15 cellular contexts compared by ENCODE assay signal in the genomic region with DNA sequence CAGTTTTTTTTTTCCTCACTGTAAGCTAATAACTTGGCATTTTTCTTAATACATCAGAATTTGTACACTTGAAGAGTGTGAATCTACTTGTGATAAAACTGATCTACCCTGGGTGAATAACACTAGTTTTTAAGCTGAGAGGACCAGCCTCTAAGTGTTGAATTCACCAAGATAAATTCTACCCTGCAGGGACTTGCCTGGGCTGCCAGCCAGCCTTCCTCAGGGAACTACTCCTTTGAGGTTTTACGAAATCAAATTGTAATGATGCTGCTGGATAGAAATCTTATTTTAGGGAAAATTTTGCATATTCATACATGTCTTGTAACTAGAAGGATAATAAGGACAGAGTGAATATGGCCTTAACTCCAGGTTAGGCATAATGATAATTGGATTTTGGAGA. TPM values are rescaled to one million over a fixed set of nuclear protein-coding genes. Genes with fewer than 3 reads are reported as not detected.
DNase-seq lines count a peak whose midpoint lies in the region; ATAC-seq and TF ChIP-seq lines count a peak whose summit lies in the region.
"Had no signal": no experiment of that assay in that cellular context is flagged by ENCODE, and none has a peak within 500 bp of the region (broad histone marks: within the 10 kb centered on the region; RNA-seq: fewer than 3 reads in every experiment).

No MANE protein-coding gene starts in this region.

- dilution Hi-C loops in IMR-90 (cut with HindIII; ENCODE audit: low sequenced_read_pairs, unreplicated experiment), result no loop called here

- H2BK5ac ChIP-seq in IMR-90 (ENCODE audit: low read depth, low read length, poor library complexity, severe bottlenecking), result no peak overlapping the region

- H3K36me3 Mint-ChIP-seq in CD4-positive, alpha-beta T cell (ENCODE audit: low read depth), result peaks cover 54% of the 10 kb centered on the region
- peaks cover 9 to 22% (median 12%) of the 10 kb centered on the region in 5 donors for H3K36me3 Mint-ChIP-seq in naive thymus-derived CD4-positive, alpha-beta T cell

- no peak overlapping the region for H4K5ac ChIP-seq in IMR-90 (ENCODE audit: low read depth, low read length)

- no peaks in the 10 kb centered on the region; the same call in 1 of the 2 replicates for H4K20me1 ChIP-seq in IMR-90 (ENCODE audit: insufficient read depth, low read length)

- H3K27ac ChIP-seq in CD4-positive, alpha-beta T cell (ENCODE audit: low read depth, low read length), result no peak overlapping the region
- H3K27ac ChIP-seq in IMR-90 (ENCODE audit: insufficient read depth, low read length) (no peak overlapping the region), testis (no peak overlapping the region)
- no peak overlapping the region for H3K27ac ChIP-seq in naive thymus-derived CD4-positive, alpha-beta T cell (ENCODE audit: low read depth, low read length)
- H3K27ac ChIP-seq: right atrium auricular region had no signal

- H3K9me1 ChIP-seq in IMR-90 (ENCODE audit: insufficient read depth, low read length), result peaks cover 5% of the 10 kb centered on the region

- no peak for TF ChIP-seq RAD21 in IMR-90 (IDR thresholded peaks at IDR 0.05; ENCODE audit: low read length)

- H2BK15ac ChIP-seq in IMR-90 (ENCODE audit: low read depth, low read length), result no peak overlapping the region

- peaks cover 20 to 28% of the 10 kb centered on the region in 2 experiments for H3K79me1 ChIP-seq in IMR-90 (ENCODE audit: low read depth in 1 of 2, low read length in 2 of 2)

- no peak overlapping the region for H2BK20ac ChIP-seq in IMR-90 (ENCODE audit: low read depth, low read length)

- DNase-seq in CD4-positive, alpha-beta T cell, result no peak
- DNase-seq in IMR-90, result peak; percentile 12
- peak; percentile 36 for DNase-seq in astrocyte of the hippocampus (ENCODE audit: low read depth, low spot score)
- no peak for DNase-seq in naive thymus-derived CD4-positive, alpha-beta T cell
- DNase-seq in testis, result no peak
- no peak for DNase-seq in hippocampal formation (lab: John Stamatoyannopoulos, UW)
- no peak for DNase-seq in hepatic stellate cell (ENCODE audit: low spot score)
- no peak for DNase-seq in globus pallidus (ENCODE audit: low spot score)
- DNase-seq: NCI-H2227 treated with DMSO at 0.1 percent for 48 hours, RPMI8226 had no signal

- no peak overlapping the region for H3K23ac ChIP-seq in IMR-90 (ENCODE audit: low read depth, low read length)

- peak overlapping the region; percentile 91 for H3K4me3 Mint-ChIP-seq in CD4-positive, alpha-beta T cell
- peak overlapping the region; percentile 34 to 100 (median 96) for H3K4me3 Mint-ChIP-seq in naive thymus-derived CD4-positive, alpha-beta T cell

- no peak for ATAC-seq in CD4-positive, alpha-beta T cell (ENCODE audit: poor library complexity)
- ATAC-seq in IMR-90 (ENCODE audit: low read depth), result no peak
- no peak for ATAC-seq in naive thymus-derived CD4-positive, alpha-beta T cell

- no peak overlapping the region for H3K18ac ChIP-seq in IMR-90 (ENCODE audit: low read depth, low read length)

- TF ChIP-seq POLR2A in IMR-90 (IDR thresholded peaks at IDR 0.05; ENCODE audit: low read depth, low read length) (no peak), testis (IDR thresholded peaks at IDR 0.05) (no peak)

- peak overlapping the region; percentile 92 for H3K27ac Mint-ChIP-seq in CD4-positive, alpha-beta T cell
- no peak overlapping the region for H3K27ac Mint-ChIP-seq in naive thymus-derived CD4-positive, alpha-beta T cell

- no peak overlapping the region for H4K8ac ChIP-seq in IMR-90 (ENCODE audit: low read depth in 2 of 2, low read length in 2 of 2)

- H2AK5ac ChIP-seq in IMR-90 (ENCODE audit: low read depth, low read length), result no peak overlapping the region

- no TSS peak for BruUV-seq in IMR-90 (replicated peaks; lab: Mats Ljungman, UMichigan)

- no peak for TF ChIP-seq CTCF in CD4-positive, alpha-beta T cell (IDR thresholded peaks at IDR 0.05)
- no peak for TF ChIP-seq CTCF in IMR-90 (conservative IDR thresholded peaks at IDR 0.05; ENCODE audit: low read depth, low read length)
- TF ChIP-seq CTCF in testis (IDR thresholded peaks at IDR 0.05), result no peak

- CTCF ChIA-PET in CD4-positive, alpha-beta T cell (lab: Charles Lee), result interaction anchor here (1.4 kb wide), 1 partner anchor 8 kb away, joined by 5 read pairs; no protein-coding TSS in a partner anchor
- CTCF ChIA-PET in IMR-90 (lab: Yijun Ruan, JAX), result no interaction called here
- CTCF ChIA-PET in naive thymus-derived CD4-positive, alpha-beta T cell (lab: Charles Lee), result interaction anchor here (1.4 to 1.8 kb wide), 2 partner anchors 9 to 117 kb away, joined by 3 to 5 read pairs; no protein-coding TSS in a partner anchor

- H3K9me3 Mint-ChIP-seq in CD4-positive, alpha-beta T cell, result no peaks in the 10 kb centered on the region
- H3K9me3 Mint-ChIP-seq in naive thymus-derived CD4-positive, alpha-beta T cell, result peaks cover 0 to 4% (median 0%) of the 10 kb centered on the region in 11 donors

- H3K56ac ChIP-seq in IMR-90 (ENCODE audit: extremely low read depth, insufficient read depth, low read length), result no peak overlapping the region

- no peak overlapping the region for H3K9ac ChIP-seq in IMR-90 (ENCODE audit: low read depth, low read length)

- intact Hi-C loops in CD4-positive, alpha-beta T cell (cut with DNase I, micrococcal nuclease), result loop anchor here in 1 of 2 experiments (5.0 to 10.0 kb wide), 5 partner anchors 118 to 1972 kb away; partner anchors contain the start of gene CCDC91
- intact Hi-C loops in IMR-90 (cut with micrococcal nuclease), result loop anchor here (5.0 kb wide), 1 partner anchor 168 kb away; no protein-coding TSS in a partner anchor
- intact Hi-C loops in naive thymus-derived CD4-positive, alpha-beta T cell (cut with micrococcal nuclease), result loop anchor here in 1 of 2 donors (5.0 to 10.0 kb wide), 3 partner anchors 498 to 1827 kb away; partner anchors contain the start of genes DNAI7, ETFRF1, KLHL42 and MANSC4
- intact Hi-C loops in testis (cut with DNase I; ENCODE audit: low total_unique reads), result no loop called here

- H4K91ac ChIP-seq in IMR-90 (ENCODE audit: insufficient read depth, low read depth, low read length), result no peak overlapping the region

- H3K36me3 ChIP-seq in IMR-90 (ENCODE audit: control insufficient read depth, insufficient read depth, low read length) (peaks cover 7% of the 10 kb centered on the region), testis (ENCODE audit: low read depth, missing control alignments) (no peaks in the 10 kb centered on the region)
- H3K36me3 ChIP-seq in naive thymus-derived CD4-positive, alpha-beta T cell (ENCODE audit: control insufficient read depth in 2 of 3, insufficient read depth in 3 of 3, low read length in 3 of 3), result peaks cover 0 to 22% (median 21%) of the 10 kb centered on the region in 3 experiments

- no peak overlapping the region for H2AK9ac ChIP-seq in IMR-90 (replicated peaks; ENCODE audit: low read depth, low read length, poor library complexity)

- no peak overlapping the region for H2AFZ ChIP-seq in IMR-90 (replicated peaks; ENCODE audit: low read length, poor library complexity)

- no peak overlapping the region for H2BK120ac ChIP-seq in IMR-90 (ENCODE audit: low read depth, low read length)

- in situ Hi-C loops in IMR-90 (cut with MboI; ENCODE audit: low sequenced_read_pairs), result no loop called here

- no peak overlapping the region for H3K4ac ChIP-seq in IMR-90 (ENCODE audit: low read depth, low read length)

- H3K4me1 Mint-ChIP-seq in CD4-positive, alpha-beta T cell (ENCODE audit: low read depth), result peaks cover 43% of the 10 kb centered on the region
- peaks cover 28 to 47% (median 43%) of the 10 kb centered on the region in 7 donors for H3K4me1 Mint-ChIP-seq in naive thymus-derived CD4-positive, alpha-beta T cell

- H3K4me3 ChIP-seq in IMR-90 (ENCODE audit: insufficient read depth, low read depth, low read length) (no peak overlapping the region), testis (no peak overlapping the region)
- H3K4me3 ChIP-seq in naive thymus-derived CD4-positive, alpha-beta T cell (ENCODE audit: low read length), result no peak overlapping the region

- no CpG with 5 or more reads among the region's 1 CpG for WGBS in IMR-90 (ENCODE audit: extremely low coverage in 2 of 2, insufficient read length in 1 of 2), 2 experiments
- WGBS in testis, 2 donors, result 27 to 43% methylated on average over 1 of the region's 1 CpG

- H3K27me3 Mint-ChIP-seq in CD4-positive, alpha-beta T cell, result no peaks in the 10 kb centered on the region
- H3K27me3 Mint-ChIP-seq in naive thymus-derived CD4-positive, alpha-beta T cell, result peaks cover 0 to 4% (median 0%) of the 10 kb centered on the region in 5 donors

- H3K4me1 ChIP-seq in IMR-90 (ENCODE audit: control insufficient read depth, insufficient read depth, low read length), result 0 out of 2 replicates have a peak, but pooled peaks cover 2% of the 10 kb centered on the region
- H3K4me1 ChIP-seq in naive thymus-derived CD4-positive, alpha-beta T cell (ENCODE audit: control insufficient read depth in 2 of 2, insufficient read depth in 2 of 2, low read length in 2 of 2), result peaks cover 17 to 25% of the 10 kb centered on the region in 2 donors
- H3K4me1 ChIP-seq in testis, result peaks cover 3% of the 10 kb centered on the region

- H3K9me3 ChIP-seq in CD4-positive, alpha-beta T cell (ENCODE audit: control insufficient read depth, low read length), result no peaks in the 10 kb centered on the region
- H3K9me3 ChIP-seq in IMR-90 (ENCODE audit: control insufficient read depth, insufficient read depth, low read length), result no peaks in the 10 kb centered on the region
- H3K9me3 ChIP-seq in naive thymus-derived CD4-positive, alpha-beta T cell (ENCODE audit: control insufficient read depth in 2 of 3, low read length in 3 of 3), result no peaks in the 10 kb centered on the region
- no peaks in the 10 kb centered on the region for H3K9me3 ChIP-seq in testis
- H3K9me3 ChIP-seq: right atrium auricular region had no signal

- no peak overlapping the region for H3K4me2 ChIP-seq in IMR-90 (ENCODE audit: low read depth, low read length)

- H3K14ac ChIP-seq in IMR-90 (replicated peaks; ENCODE audit: low read depth, low read length), result no peak overlapping the region

- no peaks in the 10 kb centered on the region for H3K27me3 ChIP-seq in CD4-positive, alpha-beta T cell (ENCODE audit: control insufficient read depth, insufficient read depth, low read length)
- H3K27me3 ChIP-seq in IMR-90 (ENCODE audit: control insufficient read depth, insufficient read depth, low read length) (no peaks in the 10 kb centered on the region), testis (no peaks in the 10 kb centered on the region)
- H3K27me3 ChIP-seq in naive thymus-derived CD4-positive, alpha-beta T cell (ENCODE audit: control insufficient read depth in 2 of 2, insufficient read depth in 2 of 2, low read length in 2 of 2), result no peaks in the 10 kb centered on the region
- H3K27me3 ChIP-seq: right atrium auricular region had no signal

- POLR2A ChIA-PET in CD4-positive, alpha-beta T cell (lab: Charles Lee), result interaction anchor here (1.1 to 2.3 kb wide), 3 partner anchors 9 to 220 kb away, joined by 3 to 16 read pairs (median 4); partner anchors contain the start of gene STK38L
- POLR2A ChIA-PET in IMR-90 (lab: Charles Lee; ENCODE audit: unreplicated experiment), result no interaction called here
- POLR2A ChIA-PET in naive thymus-derived CD4-positive, alpha-beta T cell (lab: Charles Lee), result interaction anchor here (1.0 to 4.3 kb wide), 3 partner anchors 10 to 191 kb away, joined by 3 to 34 read pairs (median 27); partner anchors contain the start of genes ITPR2 and TM7SF3

RNA-seq across cellular contexts. Expression of gene MED21, which starts 1.9 kb away (rescaled TPM):
- 100 to 1,000 TPM; 103 to 107 TPM for total RNA-seq in CD4-positive, alpha-beta T cell
- total RNA-seq in IMR-90 (2012; rRNA removed) (61.1 and 105 TPM in 2 replicates), testis (10 to 100 TPM; 72.5 to 83.2 TPM)
- polyA plus RNA-seq in IMR-90 (2012; rRNA removed) (13.8 and 17.0 TPM in 2 replicates), testis (ENCODE audit: insufficient read depth, low read depth, low replicate concordance) (65.4 TPM)
- 6.8 and 10.2 TPM in 2 replicates for polyA plus RNA-seq in IMR-90 (2012; cell fraction: cytosol; rRNA removed)
- polyA plus RNA-seq in IMR-90 (2012; cell fraction: nucleus; rRNA removed; ENCODE audit: low replicate concordance), result 2.6 and 14.5 TPM in 2 replicates
- 10 to 100 TPM; 42.4 to 93.5 (median 72.9) TPM for total RNA-seq in naive thymus-derived CD4-positive, alpha-beta T cell
- polyA plus RNA-seq in naive thymus-derived CD4-positive, alpha-beta T cell, result 10 to 100 TPM; 12.0 to 16.4 TPM

RNA-seq across cellular contexts. Expression of gene TM7SF3, which starts 10.1 kb away (rescaled TPM):
- total RNA-seq in CD4-positive, alpha-beta T cell, result 1 to 10 TPM; 8.3 to 9.5 TPM
- total RNA-seq in IMR-90 (2012; rRNA removed), result 45.3 and 46.6 TPM in 2 replicates
- polyA plus RNA-seq in IMR-90 (2012; rRNA removed), result 27.0 and 35.3 TPM in 2 replicates
- 13.3 and 16.9 TPM in 2 replicates for polyA plus RNA-seq in IMR-90 (2012; cell fraction: cytosol; rRNA removed)
- polyA plus RNA-seq in IMR-90 (2012; cell fraction: nucleus; rRNA removed; ENCODE audit: low replicate concordance), result 10.7 and 39.2 TPM in 2 replicates
- 10 to 100 TPM; 24.4 to 57.3 (median 28.5) TPM for total RNA-seq in naive thymus-derived CD4-positive, alpha-beta T cell
- polyA plus RNA-seq in naive thymus-derived CD4-positive, alpha-beta T cell, result 10 to 100 TPM; 56.3 to 61.7 TPM
- 10 to 100 TPM; 64.4 to 69.6 TPM for total RNA-seq in testis
- 73.1 TPM for polyA plus RNA-seq in testis (ENCODE audit: insufficient read depth, low read depth, low replicate concordance)

RNA-seq across cellular contexts. Expression of gene C12orf71, which starts 58.1 kb away (rescaled TPM):
- total RNA-seq in CD4-positive, alpha-beta T cell, result not detected
- total RNA-seq in IMR-90 (2012; rRNA removed) (not detected in 2 replicates), testis (under 1 TPM in 1 of 2 donors, not detected in 1; 0.81 TPM)
- polyA plus RNA-seq in IMR-90 (2012; rRNA removed) (not detected in 2 replicates), testis (ENCODE audit: insufficient read depth, low read depth, low replicate concordance) (4.5 TPM)
- not detected in 2 replicates for polyA plus RNA-seq in IMR-90 (2012; cell fraction: cytosol; rRNA removed)
- polyA plus RNA-seq in IMR-90 (2012; cell fraction: nucleus; rRNA removed; ENCODE audit: low replicate concordance), result not detected in 2 replicates
- total RNA-seq in naive thymus-derived CD4-positive, alpha-beta T cell, result not detected
- not detected for polyA plus RNA-seq in naive thymus-derived CD4-positive, alpha-beta T cell
- total RNA-seq: endothelial cell of umbilical vein, MCF 10A, mononuclear cell, right atrium auricular region, subcutaneous adipose tissue had no signal
- polyA plus RNA-seq: endothelial cell of umbilical vein had no signal

Comparison
In these comparisons a context has a peak if more than half of its experiments do, and no peak if none do; other contexts are left out.
1. DNase-seq: peak in IMR-90 (single experiment) and astrocyte of the hippocampus (single experiment); none in CD4-positive, alpha-beta T cell (0 of 10), naive thymus-derived CD4-positive, alpha-beta T cell (0 of 9), testis (single experiment), hippocampal formation (0 of 2), hepatic stellate cell (single experiment) and globus pallidus (single experiment).